Comparison of ENCODE assay signal across 15 cellular contexts in genomic region chr5:65030056-65030455, GRCh38.
DNase-seq lines count a peak whose midpoint lies in the region; ATAC-seq, FAIRE-seq and TF ChIP-seq lines count a peak whose summit lies in the region.
"Had no signal": no experiment of that assay in that cellular context is flagged by ENCODE, and none has a peak within 500 bp of the region (broad histone marks: within the 10 kb centered on the region; RNA-seq: fewer than 3 reads in every experiment).

No MANE protein-coding gene starts in this region.

- peak overlapping the region; percentile 77 for H2BK5ac ChIP-seq in trophoblast cell (ENCODE audit: low read depth, low read length, poor library complexity)

- H3K4me3 Mint-ChIP-seq in HFFc6 = no peak overlapping the region
- H3K4me3 Mint-ChIP-seq in WTC11 = no peak overlapping the region
- H3K4me3 Mint-ChIP-seq in mesothelial cell of epicardium = no peak overlapping the region

- H2BK120ac ChIP-seq in trophoblast cell (ENCODE audit: insufficient read depth, low read length, poor library complexity) = peak overlapping the region; percentile 91

- no peak overlapping the region for H3K14ac ChIP-seq in trophoblast cell (ENCODE audit: low read length)

- H3K4me1 ChIP-seq in trophoblast cell (ENCODE audit: control insufficient read depth in 1 of 2, insufficient read depth in 2 of 2, low read length in 2 of 2) = peaks cover 6 to 9% of the 10 kb centered on the region in 2 experiments
- H3K4me1 ChIP-seq in gastroesophageal sphincter = peaks cover 0 to 11% (median 4%) of the 10 kb centered on the region in 3 donors

- H4K8ac ChIP-seq in trophoblast cell (ENCODE audit: low read depth, low read length) = peak overlapping the region; percentile 57

- H2BK12ac ChIP-seq in trophoblast cell (ENCODE audit: low read length) = peak overlapping the region; percentile 95

- no peak overlapping the region for H2AFZ ChIP-seq in trophoblast cell (ENCODE audit: insufficient read depth, low read length, poor library complexity)

- peaks cover 10% of the 10 kb centered on the region for H3K79me2 ChIP-seq in trophoblast cell (ENCODE audit: control insufficient read depth, insufficient read depth, low read length, poor library complexity)

- no peak overlapping the region for H3K4me2 ChIP-seq in trophoblast cell (ENCODE audit: low read length)
- H3K4me2 ChIP-seq: A549 had no signal

- H4K12ac ChIP-seq in trophoblast cell (ENCODE audit: low read depth, low read length) = no peak overlapping the region

- H3K27ac ChIP-seq in trophoblast cell (ENCODE audit: low read depth, low read length) (no peak overlapping the region), gastroesophageal sphincter (no peak overlapping the region)
- H3K27ac ChIP-seq: A549, C4-2B had no signal

- H3K4me3 ChIP-seq in trophoblast cell (ENCODE audit: low read depth, low read length) (no peak overlapping the region), gastroesophageal sphincter (no peak overlapping the region)
- H3K4me3 ChIP-seq: A549 had no signal

- DNase-seq in HFFc6 = no peak
- DNase-seq in WTC11 (ENCODE audit: low spot score) = no peak
- DNase-seq in mesothelial cell of epicardium (ENCODE audit: low spot score in 2 of 2, unreplicated experiment in 2 of 2) = no peak
- peak; percentile 32 to 83 for DNase-seq in trophoblast cell
- DNase-seq in NCI-H446 (lab: John Stamatoyannopoulos, UW) = no peak
- DNase-seq in D721Med (ENCODE audit: insufficient read length, low spot score) = no peak
- DNase-seq: BE2C; CD4-positive, alpha-beta memory T cell; DND-41; GDM1; H7 had no signal

- no peaks in the 10 kb centered on the region for H3K36me3 ChIP-seq in trophoblast cell (ENCODE audit: control insufficient read depth in 1 of 2, insufficient read depth in 2 of 2, low read length in 2 of 2)
- H3K36me3 ChIP-seq in gastroesophageal sphincter = no peaks in the 10 kb centered on the region
- H3K36me3 ChIP-seq: BE2C had no signal

- H3K4ac ChIP-seq in trophoblast cell (ENCODE audit: low read depth, low read length) = peak overlapping the region; percentile 52

- TF ChIP-seq EP300 in gastroesophageal sphincter (IDR thresholded peaks at IDR 0.05) = no peak

- H3K9ac ChIP-seq in trophoblast cell (ENCODE audit: low read length) = no peak overlapping the region

- H3K36me3 Mint-ChIP-seq in HFFc6 (ENCODE audit: low read depth) (peaks cover 41% of the 10 kb centered on the region), WTC11 (no peaks in the 10 kb centered on the region), mesothelial cell of epicardium (no peaks in the 10 kb centered on the region)
- H3K36me3 Mint-ChIP-seq: CD4-positive, alpha-beta memory T cell had no signal

- H3K79me1 ChIP-seq in trophoblast cell (ENCODE audit: low read length) = peaks cover 54% of the 10 kb centered on the region

- peak overlapping the region; percentile 90 for H4K91ac ChIP-seq in trophoblast cell (ENCODE audit: low read depth, low read length)

- no peak for TF ChIP-seq POLR2A in gastroesophageal sphincter (IDR thresholded peaks at IDR 0.05)

- H3K27me3 ChIP-seq in trophoblast cell (ENCODE audit: insufficient read depth, low read length) = no peaks in the 10 kb centered on the region
- H3K27me3 ChIP-seq in gastroesophageal sphincter = no peaks in the 10 kb centered on the region
- H3K27me3 ChIP-seq: BE2C had no signal

- peak overlapping the region; percentile 64; the same call in 1 of the 2 replicates for H3K27ac Mint-ChIP-seq in HFFc6
- peak overlapping the region; percentile 3 for H3K27ac Mint-ChIP-seq in WTC11
- peak overlapping the region; percentile 7 for H3K27ac Mint-ChIP-seq in mesothelial cell of epicardium

- H3K4me1 Mint-ChIP-seq in HFFc6 (ENCODE audit: low read depth) (peaks cover 83% of the 10 kb centered on the region), WTC11 (peaks cover 35% of the 10 kb centered on the region), mesothelial cell of epicardium (peaks cover 15% of the 10 kb centered on the region)

- no peak overlapping the region for H3K23ac ChIP-seq in trophoblast cell (ENCODE audit: low read length)

- peak overlapping the region; percentile 79 for H2AK5ac ChIP-seq in trophoblast cell (ENCODE audit: low read length)

- no peak for FAIRE-seq in D721Med (lab: Jason Lieb, UNC)
- FAIRE-seq: A549, GM12892 had no signal

- POLR2A ChIA-PET in WTC11 (lab: Charles Lee) = no interaction called here

- H3K9me3 ChIP-seq in trophoblast cell (ENCODE audit: insufficient read depth, low read depth, low read length) = no peaks in the 10 kb centered on the region
- no peaks in the 10 kb centered on the region for H3K9me3 ChIP-seq in gastroesophageal sphincter
- H3K9me3 ChIP-seq: A549, BE2C had no signal

- H3K18ac ChIP-seq in trophoblast cell (ENCODE audit: low read length) = no peak overlapping the region

- peaks cover 3% of the 10 kb centered on the region; the same call in 1 of the 2 replicates for H3K27me3 Mint-ChIP-seq in HFFc6 (ENCODE audit: insufficient read depth)
- H3K27me3 Mint-ChIP-seq in WTC11 (ENCODE audit: low read depth) = peaks cover 5% of the 10 kb centered on the region; the same call in 1 of the 2 replicates
- no peaks in the 10 kb centered on the region for H3K27me3 Mint-ChIP-seq in mesothelial cell of epicardium (ENCODE audit: low read depth)
- H3K27me3 Mint-ChIP-seq: CD4-positive, alpha-beta memory T cell had no signal

- CTCF ChIA-PET in WTC11 (lab: Charles Lee) = no interaction called here

- TF ChIP-seq CTCF in HFFc6 (IDR thresholded peaks at IDR 0.05) = no peak
- no peak for TF ChIP-seq CTCF in WTC11 (IDR thresholded peaks at IDR 0.05)
- TF ChIP-seq CTCF in mesothelial cell of epicardium (IDR thresholded peaks at IDR 0.05; ENCODE audit: unreplicated experiment) = no peak
- no peak for TF ChIP-seq CTCF in gastroesophageal sphincter (IDR thresholded peaks at IDR 0.05)
- TF ChIP-seq CTCF in D721Med (IDR thresholded peaks at IDR 0.05; ENCODE audit: insufficient read depth, missing control alignments) = no peak

- H3K9me3 Mint-ChIP-seq in HFFc6 (peaks cover 4% of the 10 kb centered on the region; the same call in 1 of the 2 replicates), WTC11 (peaks cover 14% of the 10 kb centered on the region), mesothelial cell of epicardium (peaks cover 8% of the 10 kb centered on the region)
- H3K9me3 Mint-ChIP-seq: CD4-positive, alpha-beta memory T cell had no signal

- no peak for ATAC-seq in WTC11
- no peak for ATAC-seq in gastroesophageal sphincter
- ATAC-seq: A549 had no signal

TF ChIP-seq in WTC11, 78 proteins besides CTCF, POLR2A, EP300 and RAD21 (continues in another document):
- no peak for TF ChIP-seq NR1H2 (CRISPR knock-in tag; IDR thresholded peaks at IDR 0.05)
- TF ChIP-seq HMGA2 (CRISPR knock-in tag; IDR thresholded peaks at IDR 0.05) = no peak
- no peak for TF ChIP-seq ATF3 (CRISPR knock-in tag; conservative IDR thresholded peaks at IDR 0.05)
- TF ChIP-seq NFATC4 (CRISPR knock-in tag; IDR thresholded peaks at IDR 0.05) = no peak
- TF ChIP-seq SOX15 (CRISPR knock-in tag; IDR thresholded peaks at IDR 0.05) = no peak
- no peak for TF ChIP-seq NFYB (CRISPR knock-in tag; conservative IDR thresholded peaks at IDR 0.05; ENCODE audit: low read depth)
- TF ChIP-seq ZNF232 (CRISPR knock-in tag; IDR thresholded peaks at IDR 0.05) = no peak
- no peak for TF ChIP-seq ZNF532 (CRISPR knock-in tag; IDR thresholded peaks at IDR 0.05; ENCODE audit: borderline replicate concordance)
- no peak for TF ChIP-seq ZNF121 (CRISPR knock-in tag; IDR thresholded peaks at IDR 0.05)
- TF ChIP-seq SMAD3 (CRISPR knock-in tag; IDR thresholded peaks at IDR 0.05; ENCODE audit: borderline replicate concordance) = no peak

Comparison
In these comparisons a context has a peak if more than half of its experiments do, and no peak if none do; other contexts are left out.
1. DNase-seq: peak in trophoblast cell (2 of 2); none in HFFc6 (single experiment), WTC11 (single experiment), mesothelial cell of epicardium (0 of 2), NCI-H446 (0 of 2) and D721Med (single experiment).
2. H3K27ac Mint-ChIP-seq: peak in every context shown above with its lines; median percentile 64 in HFFc6; 7 in mesothelial cell of epicardium; 3 in WTC11.